In genomic region chr7:157785021-157785441, GRCh38 we compare ENCODE assay signal across 20 cellular contexts.
DNase-seq lines count a peak whose midpoint lies in the region; ATAC-seq and TF ChIP-seq lines count a peak whose summit lies in the region.
"Had no signal": no experiment of that assay in that cellular context is flagged by ENCODE, and none has a peak within 500 bp of the region (broad histone marks: within the 10 kb centered on the region; RNA-seq: fewer than 3 reads in every experiment).

No MANE protein-coding gene starts in this region.

- no peak overlapping the region for H3K4me3 ChIP-seq in Panc1 (ENCODE audit: low read depth in 2 of 2, low read length in 2 of 2)
- H3K4me3 ChIP-seq: heart right ventricle, upper lobe of left lung had no signal

- TF ChIP-seq CTCF in Panc1 (IDR thresholded peaks at IDR 0.05): no peak

- peak; percentile 28 for ATAC-seq in Panc1
- ATAC-seq in GM21381 (IDR thresholded peaks at IDR 0.05; ENCODE audit: unreplicated experiment): no peak
- ATAC-seq: activated CD8-positive, alpha-beta T cell treated with anti-CD3 and anti-CD28 coated beads for 36 hours; left colon; right cardiac atrium; SK-N-SH treated with all-trans-retinoic acid at 6 μM for 48 hours had no signal

- no peaks in the 10 kb centered on the region for H3K36me3 ChIP-seq in Panc1 (ENCODE audit: control insufficient read depth, insufficient read depth, low read length)
- H3K36me3 ChIP-seq: heart right ventricle, upper lobe of left lung had no signal

- DNase-seq in Panc1 (ENCODE audit: low read depth, low spot score) (no peak), cerebellar cortex (ENCODE audit: low spot score) (peak; percentile 41), mesenteric fat pad (ENCODE audit: low spot score) (peak; percentile 76), substantia nigra (lab: John Stamatoyannopoulos, UW) (peak in 31 of 49 donors; percentile 4 to 75 (median 33)), posterior vena cava (ENCODE audit: low spot score) (no peak)
- DNase-seq in activated CD8-positive, alpha-beta memory T cell treated with anti-CD3 and anti-CD28 coated beads, Interleukin-2, amount 50 U/mL, for 4 hours: no peak
- DNase-seq: activated CD8-positive, alpha-beta T cell treated with anti-CD3 and anti-CD28 coated beads for 36 hours; activated effector memory CD4-positive, alpha-beta T cell treated with Interleukin-2 at 50 U/mL for 16 hours; CD4-positive, CD25-positive, alpha-beta regulatory T cell; cortex of kidney; heart right ventricle; left colon; mesendoderm; naive B cell; NCI-H1694; stimulated activated CD4-positive, alpha-beta T cell treated with anti-CD3 and anti-CD28 coated beads, Interleukin-4, amount 100 ng/mL, for 1 hour; upper lobe of left lung had no signal

- H3K27ac ChIP-seq in Panc1 (ENCODE audit: low read length) (no peak overlapping the region), substantia nigra (ENCODE audit: low read depth, low read length, poor library complexity, severe bottlenecking) (no peak overlapping the region)
- H3K27ac ChIP-seq: heart right ventricle, upper lobe of left lung had no signal

- in situ Hi-C loops in Panc1 (cut with HindIII; ENCODE audit: low pct_unique_long_range_greater_than_20kb, low sequenced_read_pairs): no loop called here

- no peaks in the 10 kb centered on the region; the same call in 1 of the 2 replicates for H3K4me1 ChIP-seq in Panc1 (ENCODE audit: control insufficient read depth, insufficient read depth, low read length)
- H3K4me1 ChIP-seq: heart right ventricle, upper lobe of left lung had no signal

- CTCF ChIA-PET in Panc1 (lab: Charles Lee): interaction anchor here (0.7 kb wide), 1 partner anchor 414 kb away, joined by 3 read pairs; no protein-coding TSS in a partner anchor

- H3K27me3 ChIP-seq in Panc1 (ENCODE audit: control insufficient read depth, insufficient read depth, low read length): no peaks in the 10 kb centered on the region
- H3K27me3 ChIP-seq: upper lobe of left lung had no signal

- H3K9me3 ChIP-seq in Panc1 (ENCODE audit: control insufficient read depth, insufficient read depth, low read depth, low read length): no peaks in the 10 kb centered on the region
- H3K9me3 ChIP-seq: heart right ventricle, upper lobe of left lung had no signal

- POLR2A ChIA-PET in Panc1 (lab: Charles Lee): no interaction called here

- intact Hi-C loops in Panc1 (cut with micrococcal nuclease; ENCODE audit: unreplicated experiment): no loop called here
- intact Hi-C loops in posterior vena cava (cut with DNase I): loop anchor here in 1 of 2 donors (5.0 kb wide), 1 partner anchor 588 kb away; no protein-coding TSS in a partner anchor

- no TSS peak for BruUV-seq in Panc1 (replicated peaks; lab: Mats Ljungman, UMichigan)

Comparison
In these comparisons a context has a peak if more than half of its experiments do, and no peak if none do; other contexts are left out.
1. DNase-seq: peak in cerebellar cortex (single experiment), mesenteric fat pad (single experiment) and substantia nigra (31 of 49); none in Panc1 (single experiment), activated CD8-positive, alpha-beta memory T cell treated with anti-CD3 and anti-CD28 coated beads, Interleukin-2, amount 50 U/mL, for 4 hours (single experiment) and posterior vena cava (single experiment).